ENCODE assay signal across 10 cellular contexts in genomic region chr5:141603912-141604311, GRCh38. TPM values are rescaled to one million over a fixed set of nuclear protein-coding genes. Genes with fewer than 3 reads are reported as not detected.
DNase-seq lines count a peak whose midpoint lies in the region; ATAC-seq, FAIRE-seq and TF ChIP-seq lines count a peak whose summit lies in the region.
"Had no signal": no experiment of that assay in that cellular context is flagged by ENCODE, and none has a peak within 500 bp of the region (broad histone marks: within the 10 kb centered on the region; RNA-seq: fewer than 3 reads in every experiment).

No MANE protein-coding gene starts in this region.

- peaks cover 3% of the 10 kb centered on the region; the same call in 1 of the 2 replicates for H4K20me1 ChIP-seq in IMR-90 (ENCODE audit: insufficient read depth, low read length)

- H3K14ac ChIP-seq in IMR-90 (replicated peaks; ENCODE audit: low read depth, low read length), result peak overlapping the region; percentile 94

- H3K27me3 ChIP-seq in IMR-90 (ENCODE audit: control insufficient read depth, insufficient read depth, low read length) (no peaks in the 10 kb centered on the region), brain microvascular endothelial cell (replicated peaks) (no peaks in the 10 kb centered on the region), muscle layer of duodenum (ENCODE audit: low read depth, low read length) (no peaks in the 10 kb centered on the region)

- peak overlapping the region; percentile 79 for H2AK5ac ChIP-seq in IMR-90 (ENCODE audit: low read depth, low read length)

- H2BK120ac ChIP-seq in IMR-90 (ENCODE audit: low read depth, low read length), result peak overlapping the region; percentile 86

- POLR2A ChIA-PET in A549 (lab: Yijun Ruan, JAX), result interaction anchor here (1.2 kb wide), 2 partner anchors 10 to 33 kb away, joined by 4 read pairs; partner anchors contain the start of genes HDAC3 and RELL2
- POLR2A ChIA-PET in IMR-90 (lab: Charles Lee; ENCODE audit: unreplicated experiment), result no interaction called here

- peak overlapping the region; percentile 93 for H3K4ac ChIP-seq in IMR-90 (ENCODE audit: low read depth, low read length)

- no peaks in the 10 kb centered on the region for H3K36me3 ChIP-seq in IMR-90 (ENCODE audit: control insufficient read depth, insufficient read depth, low read length)
- H3K36me3 ChIP-seq in brain microvascular endothelial cell (replicated peaks), result no peaks in the 10 kb centered on the region
- H3K36me3 ChIP-seq in muscle layer of duodenum (ENCODE audit: control insufficient read depth in 1 of 2, insufficient read depth in 2 of 2, low read length in 2 of 2), result peaks cover 0 to 4% of the 10 kb centered on the region in 2 donors

- BruUV-seq in IMR-90 (replicated peaks; lab: Mats Ljungman, UMichigan), result no TSS peak

- H3K27ac ChIP-seq in A549 (peak overlapping the region in 1 of 2 experiments; percentile 38; a peak in 3 of 6 replicates), IMR-90 (ENCODE audit: insufficient read depth, low read length) (peak overlapping the region; percentile 12; the same call in 1 of the 2 replicates), brain microvascular endothelial cell (peak overlapping the region; percentile 77), muscle layer of duodenum (ENCODE audit: low read length) (peak overlapping the region; percentile 65)
- H3K27ac ChIP-seq: C4-2B had no signal

- no peak for FAIRE-seq in A549 (lab: Jason Lieb, UNC)

- intact Hi-C loops in IMR-90 (cut with micrococcal nuclease), result loop anchor here (2.0 kb wide), 1 partner anchor 15 kb away; the partner anchor contains the start of gene DIAPH1

- H3K18ac ChIP-seq in IMR-90 (ENCODE audit: low read depth, low read length), result peak overlapping the region; percentile 50

- H3K4me3 ChIP-seq in A549 (no peak overlapping the region), IMR-90 (ENCODE audit: insufficient read depth, low read depth, low read length) (no peak overlapping the region), brain microvascular endothelial cell (ENCODE audit: low read depth, low read length) (no peak overlapping the region), muscle layer of duodenum (ENCODE audit: low read depth in 1 of 2, low read length in 2 of 2) (no peak overlapping the region)

- in situ Hi-C loops in IMR-90 (cut with MboI; ENCODE audit: low sequenced_read_pairs) (no loop called here), brain microvascular endothelial cell (cut with HindIII; ENCODE audit: low pct_ligation_motif_present, low sequenced_read_pairs) (no loop called here)

- TF ChIP-seq CTCF in A549 (IDR thresholded peaks at IDR 0.05), result no peak
- no peak for TF ChIP-seq CTCF in IMR-90 (conservative IDR thresholded peaks at IDR 0.05; ENCODE audit: low read depth, low read length)
- no peak for TF ChIP-seq CTCF in brain microvascular endothelial cell (IDR thresholded peaks at IDR 0.05; ENCODE audit: low read depth, low read length, missing control alignments)

- TF ChIP-seq EP300 in A549 (IDR thresholded peaks at IDR 0.05), result no peak

- DNase-seq in A549 (ENCODE audit: low read depth in 1 of 2, low spot score in 1 of 2) (no peak), IMR-90 (no peak), brain microvascular endothelial cell (no peak), NCI-H1436 (lab: John Stamatoyannopoulos, UW) (no peak), LoVo (ENCODE audit: low spot score) (no peak)
- no peak for DNase-seq in stimulated activated CD4-positive, alpha-beta T cell treated with anti-CD3 and anti-CD28 coated beads, Interleukin-4, amount 100 ng/mL, for 1 hour
- DNase-seq: activated CD4-positive, alpha-beta T cell treated with anti-CD3 and anti-CD28 coated beads for 48 hours had no signal

- TF ChIP-seq POLR2A in A549 (IDR thresholded peaks at IDR 0.05; ENCODE audit: low read length) (no peak), IMR-90 (IDR thresholded peaks at IDR 0.05; ENCODE audit: low read depth, low read length) (no peak)

- dilution Hi-C loops in IMR-90 (cut with HindIII; ENCODE audit: low sequenced_read_pairs, unreplicated experiment), result no loop called here

- WGBS in A549 (ENCODE audit: missing lambda C conversion rate), result 41% methylated on average over 3 of the region's 3 CpGs
- 57% methylated on average over 1 of the region's 3 CpGs; no CpG with 5 or more reads in 1 of the 2 experiments for WGBS in IMR-90 (ENCODE audit: extremely low coverage in 2 of 2, insufficient read length in 1 of 2), 2 experiments

- no peak overlapping the region; the same call in 2 of the 3 replicates for H2BK15ac ChIP-seq in IMR-90 (ENCODE audit: low read depth, low read length)

- peaks cover 5% of the 10 kb centered on the region for H3K9me1 ChIP-seq in IMR-90 (ENCODE audit: insufficient read depth, low read length)

- H3K79me1 ChIP-seq in IMR-90 (ENCODE audit: low read depth in 1 of 2, low read length in 2 of 2), result peaks cover 23 to 48% of the 10 kb centered on the region in 2 experiments

- TF ChIP-seq RAD21 in A549 (conservative IDR thresholded peaks at IDR 0.05 in 1 of 2, IDR thresholded peaks at IDR 0.05 in 1 of 2), result no peak
- no peak for TF ChIP-seq RAD21 in IMR-90 (IDR thresholded peaks at IDR 0.05; ENCODE audit: low read length)

- H4K8ac ChIP-seq in IMR-90 (ENCODE audit: low read depth in 2 of 2, low read length in 2 of 2), result peak overlapping the region in 1 of 2 experiments; percentile 63; a peak in 2 of 4 replicates

- H2AFZ ChIP-seq in IMR-90 (replicated peaks; ENCODE audit: low read length, poor library complexity), result peak overlapping the region; percentile 66

- H3K4me1 ChIP-seq in A549 (peaks cover 48% of the 10 kb centered on the region), IMR-90 (ENCODE audit: control insufficient read depth, insufficient read depth, low read length) (peaks cover 4% of the 10 kb centered on the region), muscle layer of duodenum (ENCODE audit: control insufficient read depth in 1 of 2, insufficient read depth in 2 of 2, low read length in 2 of 2) (peaks cover 0 to 12% of the 10 kb centered on the region in 2 donors)

- H3K9me3 ChIP-seq in A549 (no peaks in the 10 kb centered on the region), IMR-90 (ENCODE audit: control insufficient read depth, insufficient read depth, low read length) (no peaks in the 10 kb centered on the region), muscle layer of duodenum (ENCODE audit: control insufficient read depth in 1 of 2, low read length in 2 of 2) (no peaks in the 10 kb centered on the region)

- H3K56ac ChIP-seq in IMR-90 (ENCODE audit: extremely low read depth, insufficient read depth, low read length), result no peak overlapping the region

- peak overlapping the region; percentile 63 for H4K91ac ChIP-seq in IMR-90 (ENCODE audit: insufficient read depth, low read depth, low read length)

- no peak overlapping the region for H3K9ac ChIP-seq in IMR-90 (ENCODE audit: low read depth, low read length)

- H2BK5ac ChIP-seq in IMR-90 (ENCODE audit: low read depth, low read length, poor library complexity, severe bottlenecking), result peak overlapping the region; percentile 61

- H2BK20ac ChIP-seq in IMR-90 (ENCODE audit: low read depth, low read length), result peak overlapping the region; percentile 90

- CTCF ChIA-PET in A549 (lab: Yijun Ruan, JAX) (interaction anchor here (1.6 to 9.1 kb wide), 3 partner anchors 11 to 23 kb away, joined by 3 to 85 read pairs (median 35); partner anchors contain the start of gene DIAPH1), IMR-90 (lab: Yijun Ruan, JAX) (interaction anchor here (1.0 to 3.3 kb wide), 2 partner anchors 11 to 12 kb away, joined by 4 to 18 read pairs; no protein-coding TSS in a partner anchor)

- H3K4me2 ChIP-seq in A549 (peak overlapping the region; percentile 59), IMR-90 (ENCODE audit: low read depth, low read length) (0 out of 2 replicates have a peak overlapping the region, but pooled peaks have one; percentile 9)

- peak overlapping the region; percentile 90 for H3K23ac ChIP-seq in IMR-90 (ENCODE audit: low read depth, low read length)

- ATAC-seq in A549 (peak; percentile 44 to 54; a peak in 5 of 6 replicates), IMR-90 (ENCODE audit: low read depth) (peak; percentile 9), HG03342 (IDR thresholded peaks at IDR 0.05; ENCODE audit: unreplicated experiment) (no peak)

- peak overlapping the region; percentile 33; the same call in 1 of the 2 replicates for H4K5ac ChIP-seq in IMR-90 (ENCODE audit: low read depth, low read length)

- peak overlapping the region; percentile 78 for H2AK9ac ChIP-seq in IMR-90 (replicated peaks; ENCODE audit: low read depth, low read length, poor library complexity)

RNA-seq across cellular contexts. Expression of gene DIAPH1, which starts 14.9 kb away (rescaled TPM):
- polyA plus RNA-seq in A549 (2011; rRNA removed), result 53.4 and 82.2 TPM in 2 replicates
- polyA plus RNA-seq in A549 (2012; cell fraction: cytosol; rRNA removed), result 27.8 and 37.6 TPM in 2 replicates
- 183 and 188 TPM in 2 replicates for polyA plus RNA-seq in A549 (2012; cell fraction: nucleus; rRNA removed)
- polyA plus RNA-seq in A549 (2017; fragmentation: RNase III; extraction: RNeasy Plus Mini Kit Qiagen cat#74134 plus additional on column Dnase treatment), result 57.4 to 59.8 TPM (median 59.4 TPM) in 3 replicates
- polyA minus RNA-seq in A549 (2011; rRNA and poly(A)+ RNA removed), result 157 and 182 TPM in 2 replicates
- 12.0 and 15.8 TPM in 2 replicates for total RNA-seq in IMR-90 (2012; rRNA removed)
- polyA plus RNA-seq in IMR-90 (2012; rRNA removed), result 30.7 and 37.4 TPM in 2 replicates
- polyA plus RNA-seq in IMR-90 (2012; cell fraction: cytosol; rRNA removed), result 16.8 and 22.1 TPM in 2 replicates
- polyA plus RNA-seq in IMR-90 (2012; cell fraction: nucleus; rRNA removed; ENCODE audit: low replicate concordance), result 53.9 and 92.2 TPM in 2 replicates

RNA-seq across cellular contexts. Expression of gene HDAC3, which starts 32.7 kb away (rescaled TPM):
- polyA plus RNA-seq in A549 (2011; rRNA removed) (67.3 and 80.0 TPM in 2 replicates), A549 (2017; fragmentation: RNase III; extraction: RNeasy Plus Mini Kit Qiagen cat#74134 plus additional on column Dnase treatment) (51.1 to 56.9 TPM (median 51.7 TPM) in 3 replicates), IMR-90 (2012; rRNA removed) (78.6 and 89.7 TPM in 2 replicates)
- polyA plus RNA-seq in A549 (2012; cell fraction: cytosol; rRNA removed), result 69.5 and 84.1 TPM in 2 replicates
- 82.2 and 128 TPM in 2 replicates for polyA plus RNA-seq in A549 (2012; cell fraction: nucleus; rRNA removed)
- 67.7 and 68.1 TPM in 2 replicates for polyA minus RNA-seq in A549 (2011; rRNA and poly(A)+ RNA removed)
- total RNA-seq in IMR-90 (2012; rRNA removed), result 71.7 and 84.2 TPM in 2 replicates
- polyA plus RNA-seq in IMR-90 (2012; cell fraction: cytosol; rRNA removed), result 46.2 and 62.2 TPM in 2 replicates
- polyA plus RNA-seq in IMR-90 (2012; cell fraction: nucleus; rRNA removed; ENCODE audit: low replicate concordance), result 123 and 229 TPM in 2 replicates

RNA-seq across cellular contexts. Expression of gene RELL2, which starts 32.9 kb away (rescaled TPM):
- 2.8 and 3.6 TPM in 2 replicates for polyA plus RNA-seq in A549 (2011; rRNA removed)
- polyA plus RNA-seq in A549 (2012; cell fraction: cytosol; rRNA removed), result 4.7 and 4.9 TPM in 2 replicates
- polyA plus RNA-seq in A549 (2012; cell fraction: nucleus; rRNA removed), result 16.1 and 20.1 TPM in 2 replicates
- polyA plus RNA-seq in A549 (2017; fragmentation: RNase III; extraction: RNeasy Plus Mini Kit Qiagen cat#74134 plus additional on column Dnase treatment), result 5.0 to 6.5 TPM (median 6.5 TPM) in 3 replicates
- 1.9 and 2.5 TPM in 2 replicates for polyA minus RNA-seq in A549 (2011; rRNA and poly(A)+ RNA removed)
- 2.2 TPM in 2 replicates for total RNA-seq in IMR-90 (2012; rRNA removed)
- polyA plus RNA-seq in IMR-90 (2012; rRNA removed), result 7.6 and 9.1 TPM in 2 replicates
- polyA plus RNA-seq in IMR-90 (2012; cell fraction: cytosol; rRNA removed), result 6.7 and 7.8 TPM in 2 replicates
- polyA plus RNA-seq in IMR-90 (2012; cell fraction: nucleus; rRNA removed; ENCODE audit: low replicate concordance), result 18.2 and 44.0 TPM in 2 replicates

RNA-seq across cellular contexts. Expression of gene FCHSD1, which starts 47.3 kb away (rescaled TPM):
- polyA plus RNA-seq in A549 (2011; rRNA removed) (11.0 and 12.2 TPM in 2 replicates), A549 (2017; fragmentation: RNase III; extraction: RNeasy Plus Mini Kit Qiagen cat#74134 plus additional on column Dnase treatment) (10.1 to 14.5 TPM (median 14.0 TPM) in 3 replicates), IMR-90 (2012; rRNA removed) (58.7 and 62.1 TPM in 2 replicates)
- polyA plus RNA-seq in A549 (2012; cell fraction: cytosol; rRNA removed), result 9.2 and 9.7 TPM in 2 replicates
- polyA plus RNA-seq in A549 (2012; cell fraction: nucleus; rRNA removed), result 87.6 and 92.1 TPM in 2 replicates
- 6.9 and 12.2 TPM in 2 replicates for polyA minus RNA-seq in A549 (2011; rRNA and poly(A)+ RNA removed)
- total RNA-seq in IMR-90 (2012; rRNA removed), result 32.8 and 33.2 TPM in 2 replicates
- polyA plus RNA-seq in IMR-90 (2012; cell fraction: cytosol; rRNA removed), result 28.5 and 58.9 TPM in 2 replicates
- polyA plus RNA-seq in IMR-90 (2012; cell fraction: nucleus; rRNA removed; ENCODE audit: low replicate concordance), result 598 and 798 TPM in 2 replicates
